Comparison of ENCODE assay signal across 19 cellular contexts in the genomic region with DNA sequence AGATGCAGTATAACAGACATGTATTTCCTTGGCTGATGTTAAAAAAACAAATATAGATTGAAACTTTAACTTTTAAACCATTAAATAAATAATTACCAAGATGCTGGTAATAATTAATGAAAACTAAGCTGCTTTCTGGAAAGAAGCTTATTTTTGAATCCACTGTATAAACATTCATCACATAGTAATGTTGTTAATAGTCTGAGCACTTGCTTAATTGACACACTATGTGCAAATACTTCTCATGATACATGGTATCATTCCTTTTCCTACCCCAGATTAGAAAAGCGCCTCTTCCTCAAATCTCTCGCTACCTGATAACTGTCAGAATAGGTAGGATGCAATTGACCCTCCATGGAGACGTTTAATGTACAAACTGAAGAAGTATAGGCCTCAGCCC. TPM values are rescaled to one million over a fixed set of nuclear protein-coding genes. Genes with fewer than 3 reads are reported as not detected.
DNase-seq lines count a peak whose midpoint lies in the region; ATAC-seq, FAIRE-seq and TF ChIP-seq lines count a peak whose summit lies in the region.
"Had no signal": no experiment of that assay in that cellular context is flagged by ENCODE, and none has a peak within 500 bp of the region (broad histone marks: within the 10 kb centered on the region; RNA-seq: fewer than 3 reads in every experiment).

No MANE protein-coding gene starts in this region.

- no peaks in the 10 kb centered on the region for H3K27me3 ChIP-seq in gastrocnemius medialis
- H3K27me3 ChIP-seq: BLaER1 treated with 17β-estradiol and CSF1 and Interleukin-3, amounts not matched to agents 10 nM and 100 nM had no signal

- no peaks in the 10 kb centered on the region for H3K4me1 Mint-ChIP-seq in activated CD8-positive, alpha-beta T cell treated with anti-CD3 and anti-CD28 coated beads for 36 hours (ENCODE audit: low read depth)
- H3K4me1 Mint-ChIP-seq: CD4-positive, CD25-positive, alpha-beta regulatory T cell had no signal

- in situ Hi-C loops in ACHN (cut with HindIII; ENCODE audit: low pct_ligation_motif_present, low pct_unique_long_range_greater_than_20kb, low sequenced_read_pairs) = no loop called here
- in situ Hi-C loops in gastrocnemius medialis (cut with MboI; ENCODE audit: low sequenced_read_pairs in 4 of 4) = loop anchor here in 2 of 4 donors (10.0 to 25.0 kb wide), 2 partner anchors 363 to 376 kb away; a partner anchor contains a TSS

- H3K9me3 ChIP-seq in gastrocnemius medialis = no peaks in the 10 kb centered on the region
- H3K9me3 ChIP-seq: BLaER1 treated with 17β-estradiol and CSF1 and Interleukin-3, amounts not matched to agents 10 nM and 100 nM had no signal

- DNase-seq in ACHN = peak; percentile 31
- DNase-seq in D721Med (ENCODE audit: insufficient read length, low spot score) = no peak
- DNase-seq in kidney glomerular epithelial cell (lab: John Stamatoyannopoulos, UW) = peak; percentile 32
- no peak for DNase-seq in gastrocnemius medialis
- DNase-seq in activated CD8-positive, alpha-beta T cell treated with anti-CD3 and anti-CD28 coated beads for 36 hours = no peak
- no peak for DNase-seq in DMS153 treated with DMSO at 0.1 percent for 48 hours (lab: John Stamatoyannopoulos, UW; ENCODE audit: unreplicated experiment)
- DNase-seq: Calu3; CD4-positive, CD25-positive, alpha-beta regulatory T cell; DMS153; DND-41; GDM1; HCEC 1CT; HFFc6; IMR-90; KBM-7 had no signal

- TF ChIP-seq CTCF in D721Med (IDR thresholded peaks at IDR 0.05; ENCODE audit: insufficient read depth, missing control alignments) (no peak), gastrocnemius medialis (IDR thresholded peaks at IDR 0.05 in 4 of 5, conservative IDR thresholded peaks at IDR 0.05 in 1 of 5) (no peak)
- TF ChIP-seq CTCF in activated CD8-positive, alpha-beta T cell treated with anti-CD3 and anti-CD28 coated beads for 36 hours (IDR thresholded peaks at IDR 0.05) = no peak

- FAIRE-seq in D721Med (lab: Jason Lieb, UNC) = peak; percentile 77
- FAIRE-seq: GM12892, GM19239 had no signal

- H3K4me1 ChIP-seq in gastrocnemius medialis = peaks cover 29 to 33% of the 10 kb centered on the region in 2 donors

- CTCF ChIA-PET in activated CD8-positive, alpha-beta T cell treated with anti-CD3 and anti-CD28 coated beads for 36 hours (lab: Charles Lee) = interaction anchor here (0.8 to 1.2 kb wide), 2 partner anchors 9 to 451 kb away, joined by 3 read pairs; no protein-coding TSS in a partner anchor

- H3K27me3 Mint-ChIP-seq in activated CD8-positive, alpha-beta T cell treated with anti-CD3 and anti-CD28 coated beads for 36 hours = no peaks in the 10 kb centered on the region

- peak overlapping the region in 3 of 4 donors; percentile 8 to 92 (median 90) for H3K27ac ChIP-seq in gastrocnemius medialis
- H3K27ac ChIP-seq: BLaER1 treated with 17β-estradiol and CSF1 and Interleukin-3, amounts not matched to agents 10 nM and 100 nM had no signal

- H3K4me3 Mint-ChIP-seq in activated CD8-positive, alpha-beta T cell treated with anti-CD3 and anti-CD28 coated beads for 36 hours = no peak overlapping the region
- H3K4me3 Mint-ChIP-seq: CD4-positive, CD25-positive, alpha-beta regulatory T cell; HFFc6 had no signal

- no peak for TF ChIP-seq POLR2A in gastrocnemius medialis (IDR thresholded peaks at IDR 0.05)

- H3K36me3 Mint-ChIP-seq in activated CD8-positive, alpha-beta T cell treated with anti-CD3 and anti-CD28 coated beads for 36 hours (ENCODE audit: low read depth) = no peaks in the 10 kb centered on the region

- no peak overlapping the region for H3K27ac Mint-ChIP-seq in activated CD8-positive, alpha-beta T cell treated with anti-CD3 and anti-CD28 coated beads for 36 hours
- H3K27ac Mint-ChIP-seq: CD4-positive, CD25-positive, alpha-beta regulatory T cell; HFFc6 had no signal

- no peak for ATAC-seq in gastrocnemius medialis
- no peak for ATAC-seq in activated CD8-positive, alpha-beta T cell treated with anti-CD3 and anti-CD28 coated beads for 36 hours

- POLR2A ChIA-PET in activated CD8-positive, alpha-beta T cell treated with anti-CD3 and anti-CD28 coated beads for 36 hours (lab: Charles Lee) = interaction anchor here (1.2 to 1.4 kb wide), 2 partner anchors 10 to 14 kb away, joined by 3 to 4 read pairs; no protein-coding TSS in a partner anchor

- H3K4me3 ChIP-seq in gastrocnemius medialis = no peak overlapping the region
- H3K4me3 ChIP-seq: BLaER1 treated with 17β-estradiol and CSF1 and Interleukin-3, amounts not matched to agents 10 nM and 100 nM had no signal

- H3K9me3 Mint-ChIP-seq in activated CD8-positive, alpha-beta T cell treated with anti-CD3 and anti-CD28 coated beads for 36 hours = no peaks in the 10 kb centered on the region
- H3K9me3 Mint-ChIP-seq: CD4-positive, CD25-positive, alpha-beta regulatory T cell; HFFc6 had no signal

- H3K36me3 ChIP-seq in gastrocnemius medialis = peaks cover 0 to 6% of the 10 kb centered on the region in 2 donors
- H3K36me3 ChIP-seq: BLaER1 treated with 17β-estradiol and CSF1 and Interleukin-3, amounts not matched to agents 10 nM and 100 nM had no signal

- intact Hi-C loops in gastrocnemius medialis (cut with DNase I; ENCODE audit: low total_unique reads) = no loop called here
- intact Hi-C loops in activated CD8-positive, alpha-beta T cell treated with anti-CD3 and anti-CD28 coated beads for 36 hours (cut with micrococcal nuclease) = no loop called here

RNA-seq across cellular contexts. Expression of a gene that starts 15.0 kb away (rescaled TPM):
- 10 to 100 TPM in 1 of 4 donors, 1 to 10 TPM in 2, under 1 TPM in 1; 0.58 to 15.2 (median 2.0) TPM for total RNA-seq in gastrocnemius medialis
- not detected for total RNA-seq in activated CD8-positive, alpha-beta T cell treated with anti-CD3 and anti-CD28 coated beads for 36 hours
- total RNA-seq: H4 had no signal

RNA-seq across cellular contexts. Expression of a gene that starts 16.0 kb away (rescaled TPM):
- 100 to 1,000 TPM in 3 of 4 donors, 10 to 100 TPM in 1; 68.4 to 336 (median 280) TPM for total RNA-seq in gastrocnemius medialis
- total RNA-seq in activated CD8-positive, alpha-beta T cell treated with anti-CD3 and anti-CD28 coated beads for 36 hours = 10 to 100 TPM; 63.0 to 67.3 TPM

Comparison
In these comparisons a context has a peak if more than half of its experiments do, and no peak if none do; other contexts are left out.
1. DNase-seq: peak in ACHN (single experiment) and kidney glomerular epithelial cell (single experiment); none in D721Med (single experiment), gastrocnemius medialis (0 of 2), activated CD8-positive, alpha-beta T cell treated with anti-CD3 and anti-CD28 coated beads for 36 hours (single experiment) and DMS153 treated with DMSO at 0.1 percent for 48 hours (single experiment).